Comparison of ENCODE assay signal across 19 cellular contexts in genomic region chr5:123756325-123756664, GRCh38.
DNase-seq lines count a peak whose midpoint lies in the region; ATAC-seq and TF ChIP-seq lines count a peak whose summit lies in the region.
"Had no signal": no experiment of that assay in that cellular context is flagged by ENCODE, and none has a peak within 500 bp of the region (broad histone marks: within the 10 kb centered on the region; RNA-seq: fewer than 3 reads in every experiment).

No MANE protein-coding gene starts in this region.

- H3K4me3 Mint-ChIP-seq in activated T-cell treated with anti-CD3 and anti-CD28 coated beads, Interleukin-2, amount 50 U/mL, for 72 hours, result no peak overlapping the region
- H3K4me3 Mint-ChIP-seq: activated CD8-positive, alpha-beta T cell treated with anti-CD3 and anti-CD28 coated beads for 36 hours; activated naive CD8-positive, alpha-beta T cell treated with anti-CD3 and anti-CD28 coated beads for 36 hours had no signal

- H3K36me3 Mint-ChIP-seq in activated T-cell treated with anti-CD3 and anti-CD28 coated beads, Interleukin-2, amount 50 U/mL, for 72 hours (ENCODE audit: insufficient read depth in 2 of 2), result peaks cover 0 to 2% of the 10 kb centered on the region in 2 donors
- H3K36me3 Mint-ChIP-seq: activated naive CD8-positive, alpha-beta T cell treated with anti-CD3 and anti-CD28 coated beads for 36 hours had no signal

- no peak overlapping the region for H3K27ac Mint-ChIP-seq in activated T-cell treated with anti-CD3 and anti-CD28 coated beads, Interleukin-2, amount 50 U/mL, for 72 hours
- H3K27ac Mint-ChIP-seq: activated CD8-positive, alpha-beta T cell treated with anti-CD3 and anti-CD28 coated beads for 36 hours; activated naive CD8-positive, alpha-beta T cell treated with anti-CD3 and anti-CD28 coated beads for 36 hours had no signal

- H3K4me1 ChIP-seq in heart right ventricle (peaks cover 0 to 36% (median 29%) of the 10 kb centered on the region in 9 donors), muscle layer of duodenum (ENCODE audit: control insufficient read depth in 1 of 2, insufficient read depth in 2 of 2, low read length in 2 of 2) (peaks cover 0 to 16% of the 10 kb centered on the region in 2 donors)

- no peaks in the 10 kb centered on the region for H3K9me3 Mint-ChIP-seq in activated T-cell treated with anti-CD3 and anti-CD28 coated beads, Interleukin-2, amount 50 U/mL, for 72 hours
- H3K9me3 Mint-ChIP-seq: activated CD8-positive, alpha-beta T cell treated with anti-CD3 and anti-CD28 coated beads for 36 hours had no signal

- H3K27ac ChIP-seq in heart right ventricle, result peak overlapping the region in 8 of 10 donors; percentile 3 to 78 (median 62)
- H3K27ac ChIP-seq in cingulate gyrus (ENCODE audit: low read depth, low read length), result peak overlapping the region; percentile 71
- peak overlapping the region; percentile 27 for H3K27ac ChIP-seq in muscle layer of duodenum (ENCODE audit: low read length)
- H3K27ac ChIP-seq: tibial artery had no signal

- H3K36me3 ChIP-seq in heart right ventricle (no peaks in the 10 kb centered on the region), muscle layer of duodenum (ENCODE audit: control insufficient read depth in 1 of 2, insufficient read depth in 2 of 2, low read length in 2 of 2) (no peaks in the 10 kb centered on the region)
- H3K36me3 ChIP-seq: tibial artery had no signal

- 28 to 37% methylated on average over 2 of the region's 2 CpGs for WGBS in heart right ventricle, 2 donors

- intact Hi-C loops in heart right ventricle (cut with DNase I) (loop anchor here in 1 of 10 donors (5.0 to 10.0 kb wide), 3 partner anchors 56 to 896 kb away; no protein-coding TSS in a partner anchor), cardiac septum (cut with DNase I) (no loop called here)

- no peaks in the 10 kb centered on the region for H3K27me3 ChIP-seq in heart right ventricle
- no peaks in the 10 kb centered on the region for H3K27me3 ChIP-seq in muscle layer of duodenum (ENCODE audit: low read depth, low read length)
- H3K27me3 ChIP-seq: tibial artery had no signal

- no peaks in the 10 kb centered on the region for H3K4me1 Mint-ChIP-seq in activated T-cell treated with anti-CD3 and anti-CD28 coated beads, Interleukin-2, amount 50 U/mL, for 72 hours (ENCODE audit: low read depth)
- H3K4me1 Mint-ChIP-seq: activated naive CD8-positive, alpha-beta T cell treated with anti-CD3 and anti-CD28 coated beads for 36 hours had no signal

- H3K9me3 ChIP-seq in heart right ventricle (peaks cover 0 to 8% (median 0%) of the 10 kb centered on the region in 11 donors), muscle layer of duodenum (ENCODE audit: control insufficient read depth in 1 of 2, low read length in 2 of 2) (no peaks in the 10 kb centered on the region)
- H3K9me3 ChIP-seq: tibial artery had no signal

- peak in 4 of 8 donors; percentile 4 to 66 (median 18) for ATAC-seq in heart right ventricle
- no peak for ATAC-seq in activated T-cell treated with anti-CD3 and anti-CD28 coated beads, Interleukin-2, amount 50 U/mL, for 72 hours (replicated peaks in 1 of 2)
- ATAC-seq in HG02642 (IDR thresholded peaks at IDR 0.05; ENCODE audit: poor library complexity, unreplicated experiment), result no peak
- ATAC-seq: activated CD8-positive, alpha-beta T cell treated with anti-CD3 and anti-CD28 coated beads for 36 hours had no signal

- no peak for TF ChIP-seq CTCF in heart right ventricle (IDR thresholded peaks at IDR 0.05)

- peak in 1 of 2 donors; percentile 20 for DNase-seq in heart right ventricle
- no peak for DNase-seq in cardiac septum (ENCODE audit: low spot score)
- no peak for DNase-seq in activated T-cell treated with anti-CD3 and anti-CD28 coated beads, Interleukin-2, amount 50 U/mL, for 72 hours
- DNase-seq in T1000 (lab: John Stamatoyannopoulos, UW), result no peak
- no peak for DNase-seq in NCI-H1417 treated with DMSO at 0.1 percent for 48 hours (lab: John Stamatoyannopoulos, UW)
- DNase-seq: 8988T; activated CD8-positive, alpha-beta T cell treated with anti-CD3 and anti-CD28 coated beads for 36 hours; activated naive CD8-positive, alpha-beta T cell treated with anti-CD3 and anti-CD28 coated beads for 36 hours; DMS53; effector CD4-positive, alpha-beta T cell; hippocampal formation; left cardiac atrium; NCI-H1105; NCI-H2171 treated with DMSO at 0.1 percent for 48 hours; small intestine; tibial artery had no signal

- no peaks in the 10 kb centered on the region for H3K27me3 Mint-ChIP-seq in activated T-cell treated with anti-CD3 and anti-CD28 coated beads, Interleukin-2, amount 50 U/mL, for 72 hours (ENCODE audit: low read depth)
- H3K27me3 Mint-ChIP-seq: activated CD8-positive, alpha-beta T cell treated with anti-CD3 and anti-CD28 coated beads for 36 hours; activated naive CD8-positive, alpha-beta T cell treated with anti-CD3 and anti-CD28 coated beads for 36 hours had no signal

- H3K4me3 ChIP-seq in heart right ventricle, result no peak overlapping the region
- H3K4me3 ChIP-seq in muscle layer of duodenum (ENCODE audit: low read depth in 1 of 2, low read length in 2 of 2), result no peak overlapping the region
- H3K4me3 ChIP-seq: tibial artery had no signal
